ENCODE assay signal across 20 cellular contexts in the genomic region with DNA sequence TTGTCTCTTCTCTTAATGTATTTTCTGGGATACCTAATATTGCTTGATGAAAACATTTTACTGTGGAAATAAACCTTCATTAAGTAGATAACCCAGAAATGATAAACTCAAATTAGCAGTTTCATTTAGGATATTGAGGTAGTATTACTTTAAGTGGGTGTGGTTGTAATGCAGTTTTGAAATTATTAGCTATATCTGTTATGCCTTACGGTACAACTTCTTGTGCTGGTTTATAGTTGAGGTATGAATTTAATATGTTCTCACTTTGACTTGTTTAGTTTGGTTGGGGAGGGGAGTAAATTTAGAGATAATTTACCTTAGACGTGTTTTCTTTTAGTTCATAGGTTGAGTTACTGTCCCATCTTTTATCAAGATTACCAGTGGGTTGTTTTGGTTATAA.
DNase-seq lines count a peak whose midpoint lies in the region; ATAC-seq, FAIRE-seq and TF ChIP-seq lines count a peak whose summit lies in the region.
"Had no signal": no experiment of that assay in that cellular context is flagged by ENCODE, and none has a peak within 500 bp of the region (broad histone marks: within the 10 kb centered on the region; RNA-seq: fewer than 3 reads in every experiment).

No MANE protein-coding gene starts in this region.

- H3K4me2 ChIP-seq in BLaER1 = peak overlapping the region; percentile 87
- H3K4me2 ChIP-seq in OCI-LY7 (ENCODE audit: low read length) = peak overlapping the region; percentile 99
- H3K4me2 ChIP-seq: SK-N-SH had no signal

- H3K9me3 Mint-ChIP-seq in memory B cell = peaks cover 1% of the 10 kb centered on the region

- POLR2A ChIA-PET in OCI-LY7 (lab: Charles Lee) = interaction anchor here (0.9 to 4.2 kb wide), 5 partner anchors 11 to 48 kb away, joined by 3 to 19 read pairs (median 5); no protein-coding TSS in a partner anchor

- TF ChIP-seq CTCF in OCI-LY7 (conservative IDR thresholded peaks at IDR 0.05; ENCODE audit: low read length) = no peak

- H3K79me2 ChIP-seq in OCI-LY7 (ENCODE audit: insufficient read depth, low read depth, low read length) = peaks cover 76% of the 10 kb centered on the region

- H3K9me3 ChIP-seq in BLaER1 (peaks cover 19% of the 10 kb centered on the region), OCI-LY7 (ENCODE audit: low read length) (peaks cover 11% of the 10 kb centered on the region; the same call in 1 of the 2 replicates)
- H3K9me3 ChIP-seq: SK-N-SH had no signal

- peaks cover 54% of the 10 kb centered on the region for H3K4me1 ChIP-seq in BLaER1
- H3K4me1 ChIP-seq in OCI-LY7 (ENCODE audit: insufficient read depth, low read length, poor library complexity, severe bottlenecking) = peaks cover 52% of the 10 kb centered on the region

- H3K27me3 Mint-ChIP-seq in memory B cell = no peaks in the 10 kb centered on the region
- H3K27me3 Mint-ChIP-seq: CD4-positive, alpha-beta T cell had no signal

- H4K20me1 ChIP-seq in BLaER1 = no peaks in the 10 kb centered on the region
- H4K20me1 ChIP-seq in OCI-LY7 (ENCODE audit: insufficient read depth, low read length) = no peaks in the 10 kb centered on the region

- H3K27ac ChIP-seq in BLaER1 (peak overlapping the region; percentile 85), OCI-LY7 (ENCODE audit: low read depth, low read length, poor library complexity, severe bottlenecking) (peak overlapping the region; percentile 99)
- H3K27ac ChIP-seq: HL-60 had no signal

- peak overlapping the region; percentile 76 for H3K4me3 Mint-ChIP-seq in memory B cell
- H3K4me3 Mint-ChIP-seq: CD4-positive, alpha-beta T cell; T-helper 1 cell treated with Interleukin-12 subunit alpha and Interleukin-12 subunit beta and Interleukin-4 antibody, amounts not matched to agents 30 μg/mL and 1 μg/mL, for 36 hours had no signal

- ATAC-seq in memory B cell (ENCODE audit: low read depth) (no peak), GM19328 (IDR thresholded peaks at IDR 0.05; ENCODE audit: unreplicated experiment) (no peak), HG03460 (IDR thresholded peaks at IDR 0.05; ENCODE audit: unreplicated experiment) (no peak)
- ATAC-seq: Panc1, Right ventricle myocardium inferior had no signal

- H3K27me3 ChIP-seq in BLaER1 = no peaks in the 10 kb centered on the region

- peaks cover 48% of the 10 kb centered on the region for H3K4me1 Mint-ChIP-seq in memory B cell

- H2AFZ ChIP-seq in OCI-LY7 (ENCODE audit: low read length) = peak overlapping the region; percentile 11; the same call in 1 of the 2 replicates

- no peak for DNase-seq in GM12892 (ENCODE audit: insufficient read length)
- DNase-seq in OCI-LY7 (ENCODE audit: low spot score) = no peak
- no peak for DNase-seq in memory B cell (ENCODE audit: low spot score in 2 of 2)
- DNase-seq in NCI-H526 treated with DMSO at 0.1 percent for 48 hours (lab: John Stamatoyannopoulos, UW) = no peak
- no peak for DNase-seq in NCI-H1694 (lab: John Stamatoyannopoulos, UW)
- DNase-seq: CD4-positive, alpha-beta T cell; HCEC 1CT; KG1; NCI-H1417 treated with DMSO at 0.1 percent for 48 hours; NCI-H2081; NCI-H524; SK-N-SH had no signal

- no peaks in the 10 kb centered on the region for H3K9me2 ChIP-seq in OCI-LY7 (ENCODE audit: insufficient read depth, low read length)

- H3K27ac Mint-ChIP-seq in memory B cell = peak overlapping the region; percentile 96
- H3K27ac Mint-ChIP-seq: CD4-positive, alpha-beta T cell; T-helper 1 cell treated with Interleukin-12 subunit alpha and Interleukin-12 subunit beta and Interleukin-4 antibody, amounts not matched to agents 30 μg/mL and 1 μg/mL, for 36 hours had no signal

- H3K4me3 ChIP-seq in BLaER1 = peak overlapping the region; percentile 68
- peak overlapping the region; percentile 79 for H3K4me3 ChIP-seq in OCI-LY7 (ENCODE audit: low read depth, low read length, poor library complexity, severe bottlenecking)

- H3K36me3 Mint-ChIP-seq in memory B cell = peaks cover 11% of the 10 kb centered on the region

- TF ChIP-seq POLR2A in GM12892 (IDR thresholded peaks at IDR 0.05; ENCODE audit: low read depth, low read length) = no peak

- CTCF ChIA-PET in OCI-LY7 (lab: Charles Lee; ENCODE audit: unreplicated experiment) = interaction anchor here (1.1 kb wide), 1 partner anchor 11 kb away, joined by 3 read pairs; no protein-coding TSS in a partner anchor

- intact Hi-C loops in OCI-LY7 (cut with micrococcal nuclease; ENCODE audit: unreplicated experiment) = loop anchor here (1.0 to 5.0 kb wide), 4 partner anchors 26 to 606 kb away; partner anchors contain the start of genes DCAF6 and MPC2

- peaks cover 32% of the 10 kb centered on the region for H3K36me3 ChIP-seq in BLaER1
- H3K36me3 ChIP-seq in OCI-LY7 (ENCODE audit: insufficient read depth, low read length) = peaks cover 41% of the 10 kb centered on the region

- FAIRE-seq in GM12892 (lab: Jason Lieb, UNC) = peak; percentile 89
- FAIRE-seq: A204.1 had no signal

- BruUV-seq in OCI-LY7 (replicated peaks; lab: Mats Ljungman, UMichigan) = no TSS peak

- 0 out of 2 replicates have a peak overlapping the region, but pooled peaks have one; percentile 31 for H3K9ac ChIP-seq in BLaER1
- H3K9ac ChIP-seq: SK-N-SH had no signal
